Comparison of ENCODE assay signal across 9 cellular contexts in genomic region chr10:122114156-122114747, GRCh38.
A peak's percentile ranks its signal among the peaks of the same experiment; 100 is the strongest.
DNase-seq lines count a peak whose midpoint lies in the region; ATAC-seq, FAIRE-seq and TF ChIP-seq lines count a peak whose summit lies in the region.
"Had no signal": no experiment of that assay in that cellular context is flagged by ENCODE, and none has a peak within 500 bp of the region (broad histone marks: within the 10 kb centered on the region; RNA-seq: fewer than 3 reads in every experiment).

No MANE protein-coding gene starts in this region.

- peaks cover 6 to 31% of the 10 kb centered on the region in 2 experiments; a peak in 2 of 4 replicates for H3K4me1 ChIP-seq in SK-N-SH (ENCODE audit: control insufficient read depth in 1 of 2, insufficient read depth in 2 of 2, low read depth in 1 of 2, low read length in 1 of 2)
- H3K4me1 ChIP-seq in mesodermal cell (ENCODE audit: control insufficient read depth, insufficient read depth, low read length, poor library complexity, severe bottlenecking): peaks cover 19% of the 10 kb centered on the region
- peaks cover 22 to 47% (median 34%) of the 10 kb centered on the region in 4 donors for H3K4me1 ChIP-seq in upper lobe of left lung

- H2AFZ ChIP-seq in SK-N-SH (ENCODE audit: low read depth): no peak overlapping the region

- DNase-seq in SK-N-SH (no peak), endothelial cell (ENCODE audit: low spot score) (no peak), upper lobe of left lung (no peak), urothelium cell line (ENCODE audit: low spot score) (no peak), immature natural killer cell (no peak)
- DNase-seq in activated CD4-positive, alpha-beta T cell treated with anti-CD3 and anti-CD28 coated beads for 1 hour: no peak
- DNase-seq: stimulated activated naive CD4-positive, alpha-beta T cell had no signal

- peaks cover 10% of the 10 kb centered on the region for H3K27me3 Mint-ChIP-seq in endothelial cell (ENCODE audit: unreplicated experiment)
- peaks cover 0 to 17% (median 6%) of the 10 kb centered on the region in 3 donors for H3K27me3 Mint-ChIP-seq in immature natural killer cell (ENCODE audit: low read depth in 3 of 3)

- peak overlapping the region; percentile 99 for H3K4me2 ChIP-seq in SK-N-SH

- no peaks in the 10 kb centered on the region for H3K9me2 ChIP-seq in SK-N-SH

- H3K27ac ChIP-seq in SK-N-SH (ENCODE audit: low read depth in 2 of 2, low read length in 1 of 2) (no peak overlapping the region), mesodermal cell (ENCODE audit: low read depth, low read length, severe bottlenecking) (no peak overlapping the region), upper lobe of left lung (peak overlapping the region; percentile 96 to 100 (median 96))

- no peak for TF ChIP-seq CTCF in SK-N-SH (IDR thresholded peaks at IDR 0.05)
- TF ChIP-seq CTCF in endothelial cell (IDR thresholded peaks at IDR 0.05; ENCODE audit: unreplicated experiment): no peak
- TF ChIP-seq CTCF in upper lobe of left lung (IDR thresholded peaks at IDR 0.05): no peak

- H3K9me3 ChIP-seq in SK-N-SH: no peaks in the 10 kb centered on the region
- no peaks in the 10 kb centered on the region for H3K9me3 ChIP-seq in mesodermal cell (ENCODE audit: control insufficient read depth, low read length)
- no peaks in the 10 kb centered on the region for H3K9me3 ChIP-seq in upper lobe of left lung

- no peaks in the 10 kb centered on the region for H3K36me3 Mint-ChIP-seq in endothelial cell (ENCODE audit: low read depth, unreplicated experiment)
- H3K36me3 Mint-ChIP-seq in immature natural killer cell: no peaks in the 10 kb centered on the region

- H3K4me1 Mint-ChIP-seq in endothelial cell (ENCODE audit: unreplicated experiment) (peaks cover 24% of the 10 kb centered on the region), immature natural killer cell (no peaks in the 10 kb centered on the region)

- TF ChIP-seq EP300 in SK-N-SH (IDR thresholded peaks at IDR 0.05; ENCODE audit: borderline replicate concordance in 1 of 2, low read depth in 1 of 2, low read length in 1 of 2): no peak
- no peak for TF ChIP-seq EP300 in upper lobe of left lung (IDR thresholded peaks at IDR 0.05)

- WGBS in SK-N-SH (ENCODE audit: low lambda C conversion rate): 78% methylated on average over 13 of the region's 13 CpGs
- 74 to 82% methylated on average over 10 to 12 of the region's 13 CpGs for WGBS in mesodermal cell (ENCODE audit: insufficient coverage in 2 of 2), 2 experiments
- 38 to 41% methylated on average over 11 to 13 of the region's 13 CpGs for WGBS in upper lobe of left lung, 2 donors

- H3K36me3 ChIP-seq in SK-N-SH (replicated peaks in 1 of 2; ENCODE audit: control insufficient read depth in 1 of 2, insufficient read depth in 2 of 2, low read length in 1 of 2) (no peaks in the 10 kb centered on the region), mesodermal cell (ENCODE audit: control insufficient read depth, insufficient read depth, low read length) (no peaks in the 10 kb centered on the region), upper lobe of left lung (no peaks in the 10 kb centered on the region)

- ATAC-seq in SK-N-SH treated with all-trans-retinoic acid at 6 μM for 48 hours (no peak), upper lobe of left lung (ENCODE audit: low FRiP score in 2 of 2) (peak in 1 of 2 donors; percentile 0)

- no peak overlapping the region for H3K9ac ChIP-seq in SK-N-SH

- TF ChIP-seq POLR2A in upper lobe of left lung (IDR thresholded peaks at IDR 0.05): no peak

- H3K27ac Mint-ChIP-seq in endothelial cell (ENCODE audit: unreplicated experiment) (peak overlapping the region; percentile 89), immature natural killer cell (no peak overlapping the region)

- no peaks in the 10 kb centered on the region for H3K27me3 ChIP-seq in SK-N-SH (ENCODE audit: insufficient read depth)
- H3K27me3 ChIP-seq in upper lobe of left lung: peaks cover 0 to 9% (median 0%) of the 10 kb centered on the region in 4 donors

- POLR2A ChIA-PET in SK-N-SH (lab: Yijun Ruan, JAX): no interaction called here

- H3K79me2 ChIP-seq in SK-N-SH (ENCODE audit: insufficient read depth): peaks cover 44% of the 10 kb centered on the region

- H3K4me3 ChIP-seq in SK-N-SH (ENCODE audit: low read depth in 2 of 2, low read length in 1 of 2) (peak overlapping the region in 1 of 2 experiments; percentile 81; a peak in 2 of 4 replicates), mesodermal cell (ENCODE audit: extremely low read depth, insufficient read depth, low read length, poor library complexity, severe bottlenecking) (peak overlapping the region; percentile 86), upper lobe of left lung (peak overlapping the region; percentile 54 to 62 (median 56))

- H3F3A ChIP-seq in SK-N-SH (replicated peaks; ENCODE audit: insufficient read depth): peaks cover 13% of the 10 kb centered on the region

- H3K9me3 Mint-ChIP-seq in endothelial cell (ENCODE audit: unreplicated experiment): no peaks in the 10 kb centered on the region
- H3K9me3 Mint-ChIP-seq in immature natural killer cell: no peaks in the 10 kb centered on the region

- no peaks in the 10 kb centered on the region for H4K20me1 ChIP-seq in SK-N-SH (ENCODE audit: insufficient read depth)

- FAIRE-seq in urothelium cell line (lab: Jason Lieb, UNC): no peak

- TF ChIP-seq RAD21 in SK-N-SH (IDR thresholded peaks at IDR 0.05; ENCODE audit: low read length): no peak

- H3K4me3 Mint-ChIP-seq in endothelial cell (ENCODE audit: unreplicated experiment) (peak overlapping the region; percentile 87), immature natural killer cell (no peak overlapping the region)

- CTCF ChIA-PET in SK-N-SH (lab: Yijun Ruan, JAX): interaction anchor here (0.8 to 2.1 kb wide), 4 partner anchors 16 to 99 kb away, joined by 3 to 12 read pairs (median 4); no protein-coding TSS in a partner anchor

TF ChIP-seq in SK-N-SH, 30 proteins besides CTCF, POLR2A, EP300 and RAD21:
- TF ChIP-seq GABPA (IDR thresholded peaks at IDR 0.05; ENCODE audit: low read depth) (no peak), EZH2phosphoT487 (IDR thresholded peaks at IDR 0.05; ENCODE audit: borderline replicate concordance, low read depth) (no peak), FOXJ3 (CRISPR knock-in tag; IDR thresholded peaks at IDR 0.05) (no peak), NFIC (IDR thresholded peaks at IDR 0.05; ENCODE audit: borderline replicate concordance) (no peak), USF2 (IDR thresholded peaks at IDR 0.05; ENCODE audit: borderline replicate concordance, low read depth, low read length) (no peak), RFX5 (IDR thresholded peaks at IDR 0.05; ENCODE audit: low read length) (no peak), SMC3 (IDR thresholded peaks at IDR 0.05; ENCODE audit: low read depth, low read length) (no peak), POLR2AphosphoS5 (IDR thresholded peaks at IDR 0.05; ENCODE audit: low read depth, low read length) (no peak), ELF1 (IDR thresholded peaks at IDR 0.05) (no peak), MEF2A (IDR thresholded peaks at IDR 0.05; ENCODE audit: borderline replicate concordance, low read depth) (no peak), JUND (IDR thresholded peaks at IDR 0.05) (no peak)

TF ChIP-seq in SK-N-SH treated with all-trans-retinoic acid at 6 μM for 48 hours, 23 proteins besides CTCF, POLR2A, EP300 and RAD21 (continues in another document):
- TF ChIP-seq SNAI2 (CRISPR knock-in tag; IDR thresholded peaks at IDR 0.05): no peak
- no peak for TF ChIP-seq ZC3H10 (CRISPR knock-in tag; IDR thresholded peaks at IDR 0.05)
- TF ChIP-seq, protein P1, sequence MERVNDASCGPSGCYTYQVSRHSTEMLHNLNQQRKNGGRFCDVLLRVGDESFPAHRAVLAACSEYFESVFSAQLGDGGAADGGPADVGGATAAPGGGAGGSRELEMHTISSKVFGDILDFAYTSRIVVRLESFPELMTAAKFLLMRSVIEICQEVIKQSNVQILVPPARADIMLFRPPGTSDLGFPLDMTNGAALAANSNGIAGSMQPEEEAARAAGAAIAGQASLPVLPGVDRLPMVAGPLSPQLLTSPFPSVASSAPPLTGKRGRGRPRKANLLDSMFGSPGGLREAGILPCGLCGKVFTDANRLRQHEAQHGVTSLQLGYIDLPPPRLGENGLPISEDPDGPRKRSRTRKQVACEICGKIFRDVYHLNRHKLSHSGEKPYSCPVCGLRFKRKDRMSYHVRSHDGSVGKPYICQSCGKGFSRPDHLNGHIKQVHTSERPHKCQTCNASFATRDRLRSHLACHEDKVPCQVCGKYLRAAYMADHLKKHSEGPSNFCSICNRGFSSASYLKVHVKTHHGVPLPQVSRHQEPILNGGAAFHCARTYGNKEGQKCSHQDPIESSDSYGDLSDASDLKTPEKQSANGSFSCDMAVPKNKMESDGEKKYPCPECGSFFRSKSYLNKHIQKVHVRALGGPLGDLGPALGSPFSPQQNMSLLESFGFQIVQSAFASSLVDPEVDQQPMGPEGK (CRISPR knock-in tag; IDR thresholded peaks at IDR 0.05; ENCODE audit: borderline replicate concordance): no peak
- no peak for TF ChIP-seq ZNF565 (CRISPR knock-in tag; conservative IDR thresholded peaks at IDR 0.05; ENCODE audit: low read depth)
- TF ChIP-seq CSDC2 (CRISPR knock-in tag; IDR thresholded peaks at IDR 0.05): no peak
- no peak for TF ChIP-seq ZNF70 (CRISPR knock-in tag; IDR thresholded peaks at IDR 0.05)
- no peak for TF ChIP-seq GLIS3 (CRISPR knock-in tag; IDR thresholded peaks at IDR 0.05)
- TF ChIP-seq, protein P2, sequence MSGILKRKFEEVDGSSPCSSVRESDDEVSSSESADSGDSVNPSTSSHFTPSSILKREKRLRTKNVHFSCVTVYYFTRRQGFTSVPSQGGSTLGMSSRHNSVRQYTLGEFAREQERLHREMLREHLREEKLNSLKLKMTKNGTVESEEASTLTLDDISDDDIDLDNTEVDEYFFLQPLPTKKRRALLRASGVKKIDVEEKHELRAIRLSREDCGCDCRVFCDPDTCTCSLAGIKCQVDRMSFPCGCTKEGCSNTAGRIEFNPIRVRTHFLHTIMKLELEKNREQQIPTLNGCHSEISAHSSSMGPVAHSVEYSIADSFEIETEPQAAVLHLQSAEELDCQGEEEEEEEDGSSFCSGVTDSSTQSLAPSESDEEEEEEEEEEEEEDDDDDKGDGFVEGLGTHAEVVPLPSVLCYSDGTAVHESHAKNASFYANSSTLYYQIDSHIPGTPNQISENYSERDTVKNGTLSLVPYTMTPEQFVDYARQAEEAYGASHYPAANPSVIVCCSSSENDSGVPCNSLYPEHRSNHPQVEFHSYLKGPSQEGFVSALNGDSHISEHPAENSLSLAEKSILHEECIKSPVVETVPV (CRISPR knock-in tag; IDR thresholded peaks at IDR 0.05): no peak
- no peak for TF ChIP-seq ZFP30 (CRISPR knock-in tag; IDR thresholded peaks at IDR 0.05)
- TF ChIP-seq, protein P3, sequence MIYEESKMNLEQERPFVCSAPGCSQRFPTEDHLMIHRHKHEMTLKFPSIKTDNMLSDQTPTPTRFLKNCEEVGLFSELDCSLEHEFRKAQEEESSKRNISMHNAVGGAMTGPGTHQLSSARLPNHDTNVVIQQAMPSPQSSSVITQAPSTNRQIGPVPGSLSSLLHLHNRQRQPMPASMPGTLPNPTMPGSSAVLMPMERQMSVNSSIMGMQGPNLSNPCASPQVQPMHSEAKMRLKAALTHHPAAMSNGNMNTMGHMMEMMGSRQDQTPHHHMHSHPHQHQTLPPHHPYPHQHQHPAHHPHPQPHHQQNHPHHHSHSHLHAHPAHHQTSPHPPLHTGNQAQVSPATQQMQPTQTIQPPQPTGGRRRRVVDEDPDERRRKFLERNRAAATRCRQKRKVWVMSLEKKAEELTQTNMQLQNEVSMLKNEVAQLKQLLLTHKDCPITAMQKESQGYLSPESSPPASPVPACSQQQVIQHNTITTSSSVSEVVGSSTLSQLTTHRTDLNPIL (CRISPR knock-in tag; IDR thresholded peaks at IDR 0.05; ENCODE audit: low read depth): no peak

Comparison
In these comparisons a context has a peak if more than half of its experiments do, and no peak if none do; other contexts are left out.
1. H3K27ac ChIP-seq: peak in upper lobe of left lung (4 of 4); none in SK-N-SH (0 of 2) and mesodermal cell (single experiment).